In genomic region chr6:121666809-121667208, GRCh38 we compare ENCODE assay signal across 1 cellular context.
TF ChIP-seq lines count a peak whose summit lies in the region.

No MANE protein-coding gene starts in this region.

TF ChIP-seq in WTC11, 78 proteins besides CTCF, POLR2A, EP300 and RAD21 (continued from another document):
- TF ChIP-seq ERG (CRISPR knock-in tag; IDR thresholded peaks at IDR 0.05) (no peak), E2F5 (CRISPR knock-in tag; IDR thresholded peaks at IDR 0.05) (no peak), MXD4 (CRISPR knock-in tag; IDR thresholded peaks at IDR 0.05; ENCODE audit: borderline replicate concordance) (no peak), STAT6 (CRISPR knock-in tag; conservative IDR thresholded peaks at IDR 0.05; ENCODE audit: low read depth) (no peak), ZNF416 (CRISPR knock-in tag; IDR thresholded peaks at IDR 0.05) (no peak)
